Comparison of ENCODE assay signal across 10 cellular contexts in genomic region chr2:98727758-98728718, GRCh38. TPM values are rescaled to one million over a fixed set of nuclear protein-coding genes. Genes with fewer than 3 reads are reported as not detected.
DNase-seq lines count a peak whose midpoint lies in the region; ATAC-seq, FAIRE-seq and TF ChIP-seq lines count a peak whose summit lies in the region.
"Had no signal": no experiment of that assay in that cellular context is flagged by ENCODE, and none has a peak within 500 bp of the region (broad histone marks: within the 10 kb centered on the region; RNA-seq: fewer than 3 reads in every experiment).

No MANE protein-coding gene starts in this region.

- no peaks in the 10 kb centered on the region for H3K27me3 Mint-ChIP-seq in CD4-positive, CD25-positive, alpha-beta regulatory T cell

- H3K36me3 Mint-ChIP-seq in CD4-positive, CD25-positive, alpha-beta regulatory T cell: peaks cover 18% of the 10 kb centered on the region

- peak overlapping the region; percentile 27 to 92 (median 75) for H3K27ac Mint-ChIP-seq in CD4-positive, CD25-positive, alpha-beta regulatory T cell

- peak overlapping the region; percentile 90 for H3K4me3 ChIP-seq in CD4-positive, CD25-positive, alpha-beta regulatory T cell (ENCODE audit: low read depth, low read length)
- H3K4me3 ChIP-seq in coronary artery (peak overlapping the region; percentile 25), neutrophil (ENCODE audit: low read depth in 1 of 2, low read length in 1 of 2) (no peak overlapping the region)

- H3K36me3 ChIP-seq in CD4-positive, CD25-positive, alpha-beta regulatory T cell (ENCODE audit: control insufficient read depth, insufficient read depth, low read length): peaks cover 16% of the 10 kb centered on the region
- H3K36me3 ChIP-seq in KOPT-K1 (ENCODE audit: insufficient read depth, low read length) (peaks cover 35% of the 10 kb centered on the region), neutrophil (peaks cover 19% of the 10 kb centered on the region)

- peak overlapping the region; percentile 71 for H3K27ac ChIP-seq in CD4-positive, CD25-positive, alpha-beta regulatory T cell (ENCODE audit: insufficient read depth, low read length, poor library complexity, severe bottlenecking)
- H3K27ac ChIP-seq in KOPT-K1 (ENCODE audit: low read depth, low read length, poor library complexity, severe bottlenecking) (peak overlapping the region; percentile 90), coronary artery (peak overlapping the region in 1 of 2 donors; percentile 51), neutrophil (peak overlapping the region; percentile 28)

- no peaks in the 10 kb centered on the region for H3K27me3 ChIP-seq in CD4-positive, CD25-positive, alpha-beta regulatory T cell (ENCODE audit: control insufficient read depth, insufficient read depth, low read length)
- no peaks in the 10 kb centered on the region for H3K27me3 ChIP-seq in neutrophil

- H3K9me3 ChIP-seq in CD4-positive, CD25-positive, alpha-beta regulatory T cell (ENCODE audit: control insufficient read depth in 2 of 2, low read length in 2 of 2): no peaks in the 10 kb centered on the region
- H3K9me3 ChIP-seq in KOPT-K1 (ENCODE audit: insufficient read depth, low read length, poor library complexity, severe bottlenecking) (peaks cover 8% of the 10 kb centered on the region), neutrophil (no peaks in the 10 kb centered on the region)

- ATAC-seq in CD4-positive, CD25-positive, alpha-beta regulatory T cell (ENCODE audit: low read depth in 2 of 2): no peak

- H3K4me3 Mint-ChIP-seq in CD4-positive, CD25-positive, alpha-beta regulatory T cell: peak overlapping the region; percentile 76 to 94 (median 93)

- DNase-seq in CD4-positive, CD25-positive, alpha-beta regulatory T cell: peak in 1 of 3 donors; percentile 66
- DNase-seq in coronary artery (ENCODE audit: low spot score) (no peak), UCSD-AML1 (lab: John Stamatoyannopoulos, UW; ENCODE audit: unreplicated experiment) (no peak), D341Med (ENCODE audit: low spot score) (no peak), HTR-8/SVneo (ENCODE audit: insufficient read length, low spot score) (no peak)
- no peak for DNase-seq in NK-92 treated with Interleukin-12 subunit alpha and Interleukin-12 subunit beta, amount 100 ng/mL, for 24 hours (lab: John Stamatoyannopoulos, UW)
- DNase-seq: activated CD4-positive, alpha-beta T cell treated with anti-CD3 and anti-CD28 coated beads for 1 hour; NCI-H2227 treated with DMSO at 0.1 percent for 48 hours had no signal

- FAIRE-seq in HTR-8/SVneo (lab: Jason Lieb, UNC): no peak

- TF ChIP-seq CTCF in coronary artery (IDR thresholded peaks at IDR 0.05) (no peak), neutrophil (IDR thresholded peaks at IDR 0.05) (no peak)

- peaks cover 0 to 1% (median 0%) of the 10 kb centered on the region in 7 donors for H3K9me3 Mint-ChIP-seq in CD4-positive, CD25-positive, alpha-beta regulatory T cell

- peaks cover 53% of the 10 kb centered on the region for H3K4me1 ChIP-seq in CD4-positive, CD25-positive, alpha-beta regulatory T cell (ENCODE audit: control insufficient read depth, insufficient read depth, low read length, poor library complexity, severe bottlenecking)
- peaks cover 53 to 58% of the 10 kb centered on the region in 2 experiments for H3K4me1 ChIP-seq in neutrophil (ENCODE audit: control insufficient read depth in 1 of 2, insufficient read depth in 1 of 2, low read depth in 1 of 2, low read length in 1 of 2)

- peaks cover 50 to 75% (median 65%) of the 10 kb centered on the region in 4 donors for H3K4me1 Mint-ChIP-seq in CD4-positive, CD25-positive, alpha-beta regulatory T cell

RNA-seq across cellular contexts. Expression of gene MGAT4A, which starts 2.9 kb away (rescaled TPM):
- 105 TPM for total RNA-seq in CD4-positive, CD25-positive, alpha-beta regulatory T cell
- polyA plus RNA-seq in CD4-positive, CD25-positive, alpha-beta regulatory T cell: 100 to 1,000 TPM; 101 to 143 (median 129) TPM

Comparison
In these comparisons a context has a peak if more than half of its experiments do, and no peak if none do; other contexts are left out.
1. H3K4me3 ChIP-seq: peak in CD4-positive, CD25-positive, alpha-beta regulatory T cell (single experiment) and coronary artery (single experiment); none in neutrophil (0 of 2).